Comparison of ENCODE assay signal across 1 cellular context in genomic region chr20:45343445-45343866, GRCh38.
TF ChIP-seq lines count a peak whose summit lies in the region.

No MANE protein-coding gene starts in this region.

TF ChIP-seq in HepG2, 621 proteins besides CTCF, POLR2A, EP300 and RAD21 (continued from another document):
- no peak for TF ChIP-seq SOX6 (IDR thresholded peaks at IDR 0.05)
- TF ChIP-seq SOX6 (CRISPR knock-in tag; IDR thresholded peaks at IDR 0.05): peak; percentile 49; the same call in 1 of the 2 replicates
- TF ChIP-seq USF2 (IDR thresholded peaks at IDR 0.05; ENCODE audit: low read depth, low read length): no peak
- 0 out of 2 replicates have a peak, but pooled peaks have one; percentile 16 for TF ChIP-seq USF2 (CRISPR knock-in tag; IDR thresholded peaks at IDR 0.05; ENCODE audit: borderline replicate concordance)
- TF ChIP-seq ATF2 (CRISPR knock-in tag; IDR thresholded peaks at IDR 0.05): no peak
- no peak; the same call in 1 of the 2 replicates for TF ChIP-seq FOXJ3 (CRISPR knock-in tag; IDR thresholded peaks at IDR 0.05; ENCODE audit: borderline replicate concordance)
- peak; percentile 55; the same call in 1 of the 2 replicates for TF ChIP-seq ZSCAN31 (CRISPR knock-in tag; IDR thresholded peaks at IDR 0.05; ENCODE audit: low read depth)
- TF ChIP-seq SP5 (CRISPR knock-in tag; IDR thresholded peaks at IDR 0.05; ENCODE audit: borderline replicate concordance, low read depth): peak; percentile 72
